Comparison of ENCODE assay signal across 15 cellular contexts in the genomic region with DNA sequence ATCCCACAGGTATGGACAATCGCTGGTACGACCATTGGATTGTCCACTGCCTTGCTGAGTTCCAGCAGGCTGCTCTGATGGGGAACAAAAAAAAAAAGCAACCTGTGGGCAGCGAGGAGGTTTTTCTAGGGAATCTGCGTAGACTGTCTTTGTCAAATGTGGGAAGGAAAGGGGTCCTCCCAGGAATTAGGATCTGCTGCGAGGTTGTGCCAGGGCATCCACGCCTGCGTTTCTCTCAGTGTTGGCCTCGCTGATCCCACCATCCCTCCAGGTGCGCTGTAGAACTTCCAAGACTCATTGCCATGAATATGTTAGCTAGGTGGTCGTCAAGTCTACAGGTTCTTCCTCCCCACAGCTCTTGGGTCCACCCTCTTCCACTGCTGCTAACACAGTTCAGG.
DNase-seq lines count a peak whose midpoint lies in the region; ATAC-seq and TF ChIP-seq lines count a peak whose summit lies in the region.
"Had no signal": no experiment of that assay in that cellular context is flagged by ENCODE, and none has a peak within 500 bp of the region (broad histone marks: within the 10 kb centered on the region; RNA-seq: fewer than 3 reads in every experiment).

No MANE protein-coding gene starts in this region.

- DNase-seq in right atrium auricular region (ENCODE audit: low spot score) (peak; percentile 55), left cardiac atrium (no peak), chondrocyte (ENCODE audit: low spot score) (no peak), progenitor cell of endocrine pancreas (ENCODE audit: low spot score, unreplicated experiment) (no peak), vagina (ENCODE audit: extremely low spot score in 2 of 2) (no peak), GM03348 (ENCODE audit: low spot score) (no peak), NCI-H146 treated with DMSO at 0.1 percent for 48 hours (lab: John Stamatoyannopoulos, UW; ENCODE audit: unreplicated experiment) (no peak)
- DNase-seq: 8988T; AML-193; CD8-positive, alpha-beta memory T cell; GF-D8; H7 had no signal

- TF ChIP-seq CTCF in right atrium auricular region (IDR thresholded peaks at IDR 0.05) (no peak), chondrocyte (IDR thresholded peaks at IDR 0.05) (no peak), progenitor cell of endocrine pancreas (IDR thresholded peaks at IDR 0.05; ENCODE audit: unreplicated experiment) (no peak), vagina (IDR thresholded peaks at IDR 0.05) (no peak)

- ATAC-seq in left cardiac atrium: no peak
- ATAC-seq: GM23338 had no signal

- H3K4me1 ChIP-seq in right atrium auricular region: no peaks in the 10 kb centered on the region
- H3K4me1 ChIP-seq in vagina: peaks cover 20% of the 10 kb centered on the region
- H3K4me1 ChIP-seq: Caco-2 had no signal

- H3K27me3 Mint-ChIP-seq in chondrocyte (ENCODE audit: low read depth): peaks cover 13% of the 10 kb centered on the region
- H3K27me3 Mint-ChIP-seq in progenitor cell of endocrine pancreas: no peaks in the 10 kb centered on the region

- intact Hi-C loops in left cardiac atrium (cut with DNase I): loop anchor here (5.0 to 10.0 kb wide), 3 partner anchors 254 to 357 kb away; no protein-coding TSS in a partner anchor
- intact Hi-C loops in vagina (cut with DNase I): loop anchor here (5.0 to 10.0 kb wide), 2 partner anchors 149 to 377 kb away; no protein-coding TSS in a partner anchor

- H3K27me3 ChIP-seq in right atrium auricular region (no peaks in the 10 kb centered on the region), vagina (no peaks in the 10 kb centered on the region)
- H3K27me3 ChIP-seq: BLaER1 had no signal

- H3K4me3 Mint-ChIP-seq in chondrocyte (ENCODE audit: unreplicated experiment): no peak overlapping the region
- H3K4me3 Mint-ChIP-seq in progenitor cell of endocrine pancreas (ENCODE audit: low read depth): no peak overlapping the region
- H3K4me3 Mint-ChIP-seq: CD8-positive, alpha-beta memory T cell; GM23338 had no signal

- no peak overlapping the region for H3K27ac ChIP-seq in right atrium auricular region
- peak overlapping the region; percentile 64 for H3K27ac ChIP-seq in vagina
- H3K27ac ChIP-seq: BLaER1 had no signal

- H3K4me1 Mint-ChIP-seq in chondrocyte (ENCODE audit: low read depth): peaks cover 20% of the 10 kb centered on the region
- H3K4me1 Mint-ChIP-seq in progenitor cell of endocrine pancreas (ENCODE audit: low read depth): peaks cover 20% of the 10 kb centered on the region

- no peak for TF ChIP-seq POLR2A in vagina (IDR thresholded peaks at IDR 0.05)

- H3K9me3 ChIP-seq in right atrium auricular region (no peaks in the 10 kb centered on the region), vagina (no peaks in the 10 kb centered on the region)
- H3K9me3 ChIP-seq: BLaER1, Caco-2 had no signal

- H3K4me3 ChIP-seq in right atrium auricular region: no peak overlapping the region
- no peak overlapping the region for H3K4me3 ChIP-seq in vagina
- H3K4me3 ChIP-seq: BLaER1, GM23338 had no signal

- peak overlapping the region; percentile 57 for H3K27ac Mint-ChIP-seq in chondrocyte (ENCODE audit: unreplicated experiment)
- H3K27ac Mint-ChIP-seq in progenitor cell of endocrine pancreas: peak overlapping the region; percentile 8
- H3K27ac Mint-ChIP-seq: CD8-positive, alpha-beta memory T cell; GM23338 had no signal

- no peaks in the 10 kb centered on the region for H3K36me3 ChIP-seq in right atrium auricular region
- H3K36me3 ChIP-seq in vagina: no peaks in the 10 kb centered on the region
- H3K36me3 ChIP-seq: BLaER1 had no signal

- H3K9me3 Mint-ChIP-seq in chondrocyte (ENCODE audit: low read depth): no peaks in the 10 kb centered on the region
- H3K9me3 Mint-ChIP-seq in progenitor cell of endocrine pancreas (ENCODE audit: low read depth): no peaks in the 10 kb centered on the region
- H3K9me3 Mint-ChIP-seq: CD8-positive, alpha-beta memory T cell had no signal

- no peaks in the 10 kb centered on the region for H3K36me3 Mint-ChIP-seq in chondrocyte (ENCODE audit: low read depth)
- no peaks in the 10 kb centered on the region for H3K36me3 Mint-ChIP-seq in progenitor cell of endocrine pancreas (ENCODE audit: insufficient read depth)
- H3K36me3 Mint-ChIP-seq: CD8-positive, alpha-beta memory T cell had no signal
